ENCODE assay signal across 1 cellular context in genomic region chr20:43583133-43583864, GRCh38.
TF ChIP-seq lines count a peak whose summit lies in the region.

No MANE protein-coding gene starts in this region.

TF ChIP-seq in WTC11, 78 proteins besides CTCF, POLR2A, EP300 and RAD21 (continued from another document):
- no peak for TF ChIP-seq PREB (CRISPR knock-in tag; IDR thresholded peaks at IDR 0.05; ENCODE audit: borderline replicate concordance)
- no peak for TF ChIP-seq RORB (CRISPR knock-in tag; IDR thresholded peaks at IDR 0.05)
- no peak for TF ChIP-seq ZSCAN18 (CRISPR knock-in tag; IDR thresholded peaks at IDR 0.05)
